In genomic region chr22:46627806-46628482, GRCh38 we compare ENCODE assay signal across 19 cellular contexts. TPM values are rescaled to one million over a fixed set of nuclear protein-coding genes. Genes with fewer than 3 reads are reported as not detected.
DNase-seq lines count a peak whose midpoint lies in the region; ATAC-seq and TF ChIP-seq lines count a peak whose summit lies in the region.
"Had no signal": no experiment of that assay in that cellular context is flagged by ENCODE, and none has a peak within 500 bp of the region (broad histone marks: within the 10 kb centered on the region; RNA-seq: fewer than 3 reads in every experiment).

No MANE protein-coding gene starts in this region.

- H3K27ac ChIP-seq in DND-41 (ENCODE audit: low read length) (0 out of 2 replicates have a peak overlapping the region, but pooled peaks have one; percentile 36), RWPE1 (peak overlapping the region; percentile 86)

- H3K4me1 ChIP-seq in DND-41 (ENCODE audit: insufficient read depth, low read length) (peaks cover 7% of the 10 kb centered on the region), iPS-15b (ENCODE audit: control insufficient read depth, insufficient read depth, low read length) (peaks cover 3% of the 10 kb centered on the region)

- POLR2A ChIA-PET in RWPE1 (lab: Yijun Ruan, JAX; ENCODE audit: low non-redundant PET), result no interaction called here
- POLR2A ChIA-PET in T-cell (lab: Charles Lee), result no interaction called here

- H3K9me3 ChIP-seq in DND-41 (ENCODE audit: insufficient read depth, low read length, severe bottlenecking), result no peaks in the 10 kb centered on the region
- H3K9me3 ChIP-seq in iPS-15b (ENCODE audit: control insufficient read depth, insufficient read depth, low read length), result no peaks in the 10 kb centered on the region

- no peaks in the 10 kb centered on the region for H3K27me3 ChIP-seq in DND-41 (ENCODE audit: insufficient read depth, low read length, poor library complexity)
- H3K27me3 ChIP-seq in iPS-15b (ENCODE audit: control insufficient read depth, insufficient read depth, low read length), result no peaks in the 10 kb centered on the region

- H3K4me1 Mint-ChIP-seq in osteocyte (ENCODE audit: unreplicated experiment) (no peaks in the 10 kb centered on the region), T-cell (peaks cover 0 to 2% (median 0%) of the 10 kb centered on the region in 3 donors)
- peaks cover 1% of the 10 kb centered on the region for H3K4me1 Mint-ChIP-seq in activated CD4-positive, alpha-beta T cell treated with anti-CD3 and anti-CD28 coated beads, Interleukin-2, amount 10 ng/mL, durations not matched to agents 24 days and 14 days

- H3K27ac Mint-ChIP-seq in osteocyte (ENCODE audit: unreplicated experiment) (no peak overlapping the region), T-cell (no peak overlapping the region)
- no peak overlapping the region for H3K27ac Mint-ChIP-seq in activated CD4-positive, alpha-beta T cell treated with anti-CD3 and anti-CD28 coated beads, Interleukin-2, amount 10 ng/mL, durations not matched to agents 24 days and 14 days
- H3K27ac Mint-ChIP-seq: CD4-positive, alpha-beta memory T cell; HFFc6; IgD-negative memory B cell had no signal

- H3K9ac ChIP-seq in DND-41 (ENCODE audit: low read depth, low read length), result no peak overlapping the region
- peak overlapping the region; percentile 12 for H3K9ac ChIP-seq in iPS-15b (ENCODE audit: low read depth, low read length)

- ATAC-seq in DND-41 (ENCODE audit: insufficient read depth, low read depth) (no peak), T-cell (replicated peaks in 1 of 4) (no peak)
- ATAC-seq: Panc1 had no signal

- H2AFZ ChIP-seq in DND-41 (ENCODE audit: low read depth, low read length), result no peak overlapping the region

- H3K36me3 ChIP-seq in DND-41 (ENCODE audit: insufficient read depth, low read length) (peaks cover 79% of the 10 kb centered on the region), iPS-15b (ENCODE audit: control insufficient read depth, insufficient read depth, low read length) (peaks cover 2% of the 10 kb centered on the region)

- CTCF ChIA-PET in RWPE1 (lab: Yijun Ruan, JAX) (interaction anchor here (1.1 kb wide), 1 partner anchor 31 kb away, joined by 3 read pairs; no protein-coding TSS in a partner anchor), T-cell (lab: Charles Lee) (no interaction called here)

- H4K20me1 ChIP-seq in DND-41 (ENCODE audit: insufficient read depth, low read length), result peaks cover 81% of the 10 kb centered on the region

- H3K36me3 Mint-ChIP-seq in osteocyte (ENCODE audit: unreplicated experiment), result peaks cover 2% of the 10 kb centered on the region
- H3K36me3 Mint-ChIP-seq in T-cell, result peaks cover 5% of the 10 kb centered on the region
- H3K36me3 Mint-ChIP-seq in activated CD4-positive, alpha-beta T cell treated with anti-CD3 and anti-CD28 coated beads, Interleukin-2, amount 10 ng/mL, durations not matched to agents 24 days and 14 days (ENCODE audit: low read depth), result peaks cover 2% of the 10 kb centered on the region
- H3K36me3 Mint-ChIP-seq: CD4-positive, alpha-beta memory T cell had no signal

- DNase-seq in DND-41, result no peak
- no peak for DNase-seq in RWPE1 (ENCODE audit: low spot score)
- peak; percentile 83 for DNase-seq in osteocyte (ENCODE audit: extremely low spot score, unreplicated experiment)
- no peak for DNase-seq in T-cell
- no peak for DNase-seq in erythroblast (lab: John Stamatoyannopoulos, UW)
- DNase-seq in glomerular visceral epithelial cell (ENCODE audit: extremely low spot score), result no peak
- no peak for DNase-seq in activated CD4-positive, alpha-beta T cell treated with anti-CD3 and anti-CD28 coated beads, Interleukin-2, amount 10 ng/mL, durations not matched to agents 24 days and 14 days
- DNase-seq: ACHN; CD4-positive, alpha-beta memory T cell; DMS79 treated with DMSO at 0.1 percent for 48 hours; GF-D8; HFFc6; NCI-H1436; NCI-H2029 treated with DMSO at 0.1 percent for 48 hours; NCI-H510A treated with DMSO at 0.1 percent for 48 hours; SHP77 treated with DMSO at 0.1 percent for 48 hours had no signal

- H3K9me3 Mint-ChIP-seq in osteocyte (ENCODE audit: unreplicated experiment) (no peaks in the 10 kb centered on the region), T-cell (no peaks in the 10 kb centered on the region)
- H3K9me3 Mint-ChIP-seq in activated CD4-positive, alpha-beta T cell treated with anti-CD3 and anti-CD28 coated beads, Interleukin-2, amount 10 ng/mL, durations not matched to agents 24 days and 14 days, result no peaks in the 10 kb centered on the region
- H3K9me3 Mint-ChIP-seq: CD4-positive, alpha-beta memory T cell; HFFc6; IgD-negative memory B cell had no signal

- peaks cover 94% of the 10 kb centered on the region for H3K79me2 ChIP-seq in DND-41 (ENCODE audit: insufficient read depth, low read length)

- H3K4me3 ChIP-seq in DND-41 (ENCODE audit: low read depth in 1 of 2, low read length in 2 of 2), result no peak overlapping the region
- no peak overlapping the region for H3K4me3 ChIP-seq in iPS-15b (ENCODE audit: low read depth, low read length)

- no peak for TF ChIP-seq CTCF in DND-41 (IDR thresholded peaks at IDR 0.05; ENCODE audit: borderline replicate concordance, extremely low read depth, low read length, poor library complexity, severe bottlenecking)
- TF ChIP-seq CTCF in RWPE1 (conservative IDR thresholded peaks at IDR 0.05; ENCODE audit: low read depth), result no peak
- no peak for TF ChIP-seq CTCF in osteocyte (IDR thresholded peaks at IDR 0.05)

- no peak for TF ChIP-seq POLR2A in erythroblast (IDR thresholded peaks at IDR 0.05; ENCODE audit: low read length)

- H3K4me2 ChIP-seq in DND-41 (ENCODE audit: insufficient read depth, low read length), result no peak overlapping the region

- H3K4me3 Mint-ChIP-seq in osteocyte (ENCODE audit: unreplicated experiment), result no peak overlapping the region
- no peak overlapping the region for H3K4me3 Mint-ChIP-seq in T-cell
- no peak overlapping the region for H3K4me3 Mint-ChIP-seq in activated CD4-positive, alpha-beta T cell treated with anti-CD3 and anti-CD28 coated beads, Interleukin-2, amount 10 ng/mL, durations not matched to agents 24 days and 14 days
- H3K4me3 Mint-ChIP-seq: CD4-positive, alpha-beta memory T cell; HFFc6; IgD-negative memory B cell had no signal

- H3K27me3 Mint-ChIP-seq in osteocyte (ENCODE audit: unreplicated experiment), result no peaks in the 10 kb centered on the region
- no peaks in the 10 kb centered on the region for H3K27me3 Mint-ChIP-seq in T-cell
- H3K27me3 Mint-ChIP-seq in activated CD4-positive, alpha-beta T cell treated with anti-CD3 and anti-CD28 coated beads, Interleukin-2, amount 10 ng/mL, durations not matched to agents 24 days and 14 days, result no peaks in the 10 kb centered on the region
- H3K27me3 Mint-ChIP-seq: CD4-positive, alpha-beta memory T cell; IgD-negative memory B cell had no signal

- intact Hi-C loops in activated CD4-positive, alpha-beta T cell treated with anti-CD3 and anti-CD28 coated beads, Interleukin-2, amount 10 ng/mL, durations not matched to agents 24 days and 14 days (cut with micrococcal nuclease), result no loop called here

RNA-seq across cellular contexts. Expression of gene GRAMD4, which starts 7.8 kb away (rescaled TPM):
- total RNA-seq in osteocyte (37.4 and 44.5 TPM in 2 replicates), T-cell (10 to 100 TPM in 4 of 5 donors, 1 to 10 TPM in 1; 8.8 to 24.3 (median 22.9) TPM)
- 63.8 and 66.1 TPM in 2 replicates for total RNA-seq in activated CD4-positive, alpha-beta T cell treated with anti-CD3 and anti-CD28 coated beads, Interleukin-2, amount 10 ng/mL, durations not matched to agents 24 days and 14 days
